In the genomic region with DNA sequence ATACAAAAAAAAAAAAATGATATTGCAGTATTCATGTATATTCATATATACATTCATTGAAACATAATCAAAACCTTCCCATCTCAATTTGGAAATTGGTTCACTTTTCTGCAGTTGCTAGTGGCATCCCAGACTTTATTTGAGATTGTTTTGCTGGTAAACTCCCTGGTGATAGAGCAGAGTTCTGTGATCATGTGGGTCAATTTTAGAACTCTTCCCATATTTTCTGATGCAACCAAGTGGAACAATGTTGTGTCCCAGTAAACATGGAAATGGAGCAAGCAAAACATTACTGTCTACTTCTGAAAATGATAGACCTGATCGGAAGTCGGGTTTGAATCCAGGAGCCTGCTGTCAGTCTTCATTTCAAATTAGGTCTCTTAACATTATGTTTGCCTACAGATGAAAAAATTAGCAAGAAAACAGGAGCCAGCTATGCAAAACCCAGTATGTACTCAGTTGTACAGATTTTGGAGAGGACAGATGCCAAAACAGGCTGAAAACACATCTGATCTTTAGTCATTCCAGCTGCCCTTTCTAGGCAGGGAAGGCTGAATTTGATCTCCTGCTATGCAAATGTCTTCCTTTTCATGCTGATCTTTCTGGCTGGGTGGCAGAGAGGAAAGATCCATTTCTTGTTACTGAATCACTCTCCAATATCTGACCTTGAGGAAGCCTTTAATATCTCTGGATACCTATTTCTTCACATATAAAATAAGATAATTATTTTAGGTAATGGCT, we compare ENCODE assay signal across 1 cellular context.
TF ChIP-seq lines count a peak whose summit lies in the region.

No MANE protein-coding gene starts in this region.

TF ChIP-seq in IMR-90, 13 proteins besides CTCF, POLR2A, EP300 and RAD21 (continued from another document):
- TF ChIP-seq MXI1 (IDR thresholded peaks at IDR 0.05; ENCODE audit: borderline replicate concordance, low read depth, low read length) (no peak), MAZ (IDR thresholded peaks at IDR 0.05; ENCODE audit: borderline replicate concordance, low read depth, low read length) (no peak), SMC3 (IDR thresholded peaks at IDR 0.05; ENCODE audit: low read depth, low read length) (no peak), NFE2L2 (IDR thresholded peaks at IDR 0.05; ENCODE audit: low read depth, low read length) (no peak), FOS (IDR thresholded peaks at IDR 0.05; ENCODE audit: low read depth, low read length) (no peak)
- TF ChIP-seq, protein P1, sequence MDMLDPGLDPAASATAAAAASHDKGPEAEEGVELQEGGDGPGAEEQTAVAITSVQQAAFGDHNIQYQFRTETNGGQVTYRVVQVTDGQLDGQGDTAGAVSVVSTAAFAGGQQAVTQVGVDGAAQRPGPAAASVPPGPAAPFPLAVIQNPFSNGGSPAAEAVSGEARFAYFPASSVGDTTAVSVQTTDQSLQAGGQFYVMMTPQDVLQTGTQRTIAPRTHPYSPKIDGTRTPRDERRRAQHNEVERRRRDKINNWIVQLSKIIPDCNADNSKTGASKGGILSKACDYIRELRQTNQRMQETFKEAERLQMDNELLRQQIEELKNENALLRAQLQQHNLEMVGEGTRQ (IDR thresholded peaks at IDR 0.05; ENCODE audit: low read depth, low read length): no peak
- TF ChIP-seq, protein P2, sequence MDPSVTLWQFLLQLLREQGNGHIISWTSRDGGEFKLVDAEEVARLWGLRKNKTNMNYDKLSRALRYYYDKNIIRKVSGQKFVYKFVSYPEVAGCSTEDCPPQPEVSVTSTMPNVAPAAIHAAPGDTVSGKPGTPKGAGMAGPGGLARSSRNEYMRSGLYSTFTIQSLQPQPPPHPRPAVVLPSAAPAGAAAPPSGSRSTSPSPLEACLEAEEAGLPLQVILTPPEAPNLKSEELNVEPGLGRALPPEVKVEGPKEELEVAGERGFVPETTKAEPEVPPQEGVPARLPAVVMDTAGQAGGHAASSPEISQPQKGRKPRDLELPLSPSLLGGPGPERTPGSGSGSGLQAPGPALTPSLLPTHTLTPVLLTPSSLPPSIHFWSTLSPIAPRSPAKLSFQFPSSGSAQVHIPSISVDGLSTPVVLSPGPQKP (IDR thresholded peaks at IDR 0.05; ENCODE audit: borderline replicate concordance, low read depth, low read length): no peak
